Comparison of ENCODE assay signal across 12 cellular contexts in genomic region chr3:161070252-161070930, GRCh38. TPM values are rescaled to one million over a fixed set of nuclear protein-coding genes. Genes with fewer than 3 reads are reported as not detected.
DNase-seq lines count a peak whose midpoint lies in the region; ATAC-seq and TF ChIP-seq lines count a peak whose summit lies in the region.
"Had no signal": no experiment of that assay in that cellular context is flagged by ENCODE, and none has a peak within 500 bp of the region (broad histone marks: within the 10 kb centered on the region; RNA-seq: fewer than 3 reads in every experiment).

No MANE protein-coding gene starts in this region.

- WGBS in body of pancreas, 2 donors, result 53 to 61% methylated on average over 9 of the region's 9 CpGs
- WGBS in mesodermal cell (ENCODE audit: insufficient coverage in 2 of 2), 2 experiments, result 91 to 93% methylated on average over 2 to 7 of the region's 9 CpGs
- 73 to 77% methylated on average over 9 of the region's 9 CpGs for WGBS in lower leg skin, 2 donors

- peak; percentile 25 for ATAC-seq in body of pancreas

- H3K4me1 ChIP-seq in body of pancreas (peaks cover 35% of the 10 kb centered on the region), mesodermal cell (ENCODE audit: control insufficient read depth, insufficient read depth, low read length, poor library complexity, severe bottlenecking) (no peaks in the 10 kb centered on the region)
- H3K4me1 ChIP-seq: gastrocnemius medialis had no signal

- H3K36me3 ChIP-seq in body of pancreas (replicated peaks in 1 of 2; ENCODE audit: insufficient read depth in 1 of 2, low read depth in 2 of 2) (no peaks in the 10 kb centered on the region), mesodermal cell (ENCODE audit: control insufficient read depth, insufficient read depth, low read length) (no peaks in the 10 kb centered on the region)

- H3K9me3 ChIP-seq in body of pancreas, result no peaks in the 10 kb centered on the region
- no peaks in the 10 kb centered on the region for H3K9me3 ChIP-seq in mesodermal cell (ENCODE audit: control insufficient read depth, low read length)
- H3K9me3 ChIP-seq: gastrocnemius medialis had no signal

- TF ChIP-seq POLR2A in body of pancreas (IDR thresholded peaks at IDR 0.05) (no peak), lower leg skin (IDR thresholded peaks at IDR 0.05) (no peak)

- peak; percentile 5 for DNase-seq in ELF-1 (ENCODE audit: low read depth, low spot score)
- DNase-seq in NCI-H446 (lab: John Stamatoyannopoulos, UW), result peak; percentile 46 to 72
- DNase-seq in body of pancreas, result peak in 2 of 4 donors; percentile 8 to 24
- no peak for DNase-seq in activated CD4-positive, alpha-beta T cell treated with anti-CD3 and anti-CD28 coated beads, Interleukin-2, amount 50 U/mL, for 4 hours
- DNase-seq in NCI-H1930 (lab: John Stamatoyannopoulos, UW), result no peak
- no peak for DNase-seq in lower leg skin (ENCODE audit: low spot score in 2 of 2)
- DNase-seq in activated gamma-delta T cell treated with Interleukin-2 at 50 U/mL for 16 hours, result no peak
- DNase-seq: activated naive CD4-positive, alpha-beta T cell treated with anti-CD3 and anti-CD28 coated beads, Interleukin-2, amount 10 ng/mL, durations not matched to agents 7 days and 5 days; gastrocnemius medialis; naive thymus-derived CD4-positive, alpha-beta T cell; NCI-H1436 treated with DMSO at 0.1 percent for 48 hours had no signal

- no peaks in the 10 kb centered on the region for H3K27me3 ChIP-seq in body of pancreas
- H3K27me3 ChIP-seq: gastrocnemius medialis had no signal

- H3K27ac ChIP-seq in body of pancreas (peak overlapping the region; percentile 72 to 82 (median 77)), mesodermal cell (ENCODE audit: low read depth, low read length, severe bottlenecking) (peak overlapping the region; percentile 54)

- intact Hi-C loops in body of pancreas (cut with DNase I), result no loop called here
- intact Hi-C loops in lower leg skin (cut with DNase I; ENCODE audit: low total_unique reads), result no loop called here

- TF ChIP-seq CTCF in body of pancreas (IDR thresholded peaks at IDR 0.05), result no peak
- TF ChIP-seq CTCF in lower leg skin (IDR thresholded peaks at IDR 0.05), result no peak

- H3K4me3 ChIP-seq in body of pancreas (no peak overlapping the region), mesodermal cell (ENCODE audit: extremely low read depth, insufficient read depth, low read length, poor library complexity, severe bottlenecking) (no peak overlapping the region), lower leg skin (ENCODE audit: low read depth, poor library complexity, severe bottlenecking) (no peak overlapping the region)
- H3K4me3 ChIP-seq: gastrocnemius medialis had no signal

RNA-seq across cellular contexts. Expression of gene B3GALNT1, which starts 34.8 kb away (rescaled TPM):
- total RNA-seq in body of pancreas (1 to 10 TPM; 4.6 to 7.0 TPM), lower leg skin (10 to 100 TPM in 1 of 4 donors, 1 to 10 TPM in 3; 2.3 to 11.8 (median 9.5) TPM)
- polyA plus RNA-seq in mesodermal cell (2013, experiment 1 of 2), result 14.8 TPM
- polyA plus RNA-seq in mesodermal cell (2013, experiment 2 of 2), result 18.5 TPM

Comparison
In these comparisons a context has a peak if more than half of its experiments do, and no peak if none do; other contexts are left out.
1. DNase-seq: peak in ELF-1 (single experiment) and NCI-H446 (2 of 2); none in activated CD4-positive, alpha-beta T cell treated with anti-CD3 and anti-CD28 coated beads, Interleukin-2, amount 50 U/mL, for 4 hours (0 of 2), NCI-H1930 (0 of 2), lower leg skin (0 of 2) and activated gamma-delta T cell treated with Interleukin-2 at 50 U/mL for 16 hours (single experiment).